19 cellular contexts compared by ENCODE assay signal in the genomic region with DNA sequence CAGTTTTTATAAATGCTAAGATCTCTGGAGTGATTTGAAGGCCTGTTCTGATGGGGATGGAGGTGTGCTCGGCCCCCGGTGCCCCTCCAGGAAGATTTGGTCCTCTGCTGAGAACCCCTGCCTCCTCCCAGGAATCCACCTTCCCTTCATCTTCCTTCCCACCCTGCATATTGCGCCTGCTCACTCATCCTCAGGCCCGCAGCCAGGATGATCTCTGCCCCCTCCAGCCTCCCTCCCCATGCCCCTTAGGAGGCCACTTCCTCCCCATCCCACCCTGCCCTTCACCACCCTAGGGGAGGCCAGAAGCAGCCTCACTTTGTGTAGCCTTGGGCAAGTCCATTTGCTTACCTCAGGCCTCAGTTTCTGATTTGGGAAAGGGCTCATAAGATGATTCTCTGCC. TPM values are rescaled to one million over a fixed set of nuclear protein-coding genes. Genes with fewer than 3 reads are reported as not detected.
DNase-seq lines count a peak whose midpoint lies in the region; ATAC-seq, FAIRE-seq and TF ChIP-seq lines count a peak whose summit lies in the region.
"Had no signal": no experiment of that assay in that cellular context is flagged by ENCODE, and none has a peak within 500 bp of the region (broad histone marks: within the 10 kb centered on the region; RNA-seq: fewer than 3 reads in every experiment).

No MANE protein-coding gene starts in this region.

- TF ChIP-seq POLR2A in A549 (IDR thresholded peaks at IDR 0.05; ENCODE audit: low read length) = no peak

- H3K9me3 Mint-ChIP-seq in Calu3 (ENCODE audit: low read depth, unreplicated experiment) = peaks cover 3% of the 10 kb centered on the region
- H3K9me3 Mint-ChIP-seq: CD8-positive, alpha-beta T cell; IgD-negative memory B cell had no signal

- BruUV-seq in Calu3 (replicated peaks; lab: Mats Ljungman, UMichigan) = no TSS peak

- TF ChIP-seq EP300 in A549 (IDR thresholded peaks at IDR 0.05) = no peak

- no peak for FAIRE-seq in A549 (lab: Jason Lieb, UNC)
- FAIRE-seq: GM12892, GM18507, GM19239 had no signal

- intact Hi-C loops in Calu3 (cut with micrococcal nuclease; ENCODE audit: unreplicated experiment) (no loop called here), tibial artery (cut with DNase I; ENCODE audit: low total_unique reads) (no loop called here)

- H3K4me1 Mint-ChIP-seq in Calu3 (ENCODE audit: low read depth, unreplicated experiment) (peaks cover 22% of the 10 kb centered on the region), T-helper 17 cell (peaks cover 16% of the 10 kb centered on the region)

- H3K27ac Mint-ChIP-seq in Calu3 (ENCODE audit: unreplicated experiment) (peak overlapping the region; percentile 49), T-helper 17 cell (peak overlapping the region; percentile 81)
- H3K27ac Mint-ChIP-seq: CD8-positive, alpha-beta T cell; T-cell had no signal

- H3K9me3 ChIP-seq in A549 = peaks cover 19% of the 10 kb centered on the region
- no peaks in the 10 kb centered on the region for H3K9me3 ChIP-seq in T-helper 17 cell (ENCODE audit: control insufficient read depth, low read length, poor library complexity, severe bottlenecking)
- peaks cover 6% of the 10 kb centered on the region for H3K9me3 ChIP-seq in neutrophil
- H3K9me3 ChIP-seq in tibial artery = no peaks in the 10 kb centered on the region

- POLR2A ChIA-PET in A549 (lab: Yijun Ruan, JAX) = no interaction called here

- H3K27me3 Mint-ChIP-seq in Calu3 (ENCODE audit: unreplicated experiment) = no peaks in the 10 kb centered on the region
- no peaks in the 10 kb centered on the region for H3K27me3 Mint-ChIP-seq in T-helper 17 cell
- H3K27me3 Mint-ChIP-seq: IgD-negative memory B cell, T-cell had no signal

- ATAC-seq in A549 = no peak
- ATAC-seq in T-helper 17 cell = no peak
- no peak for ATAC-seq in GM18519 (IDR thresholded peaks at IDR 0.05; ENCODE audit: low FRiP score, unreplicated experiment)
- no peak for ATAC-seq in GM19351 (IDR thresholded peaks at IDR 0.05; ENCODE audit: unreplicated experiment)
- ATAC-seq: CD8-positive, alpha-beta T cell; T-cell had no signal

- H3K36me3 ChIP-seq in neutrophil (peaks cover 75% of the 10 kb centered on the region), tibial artery (peaks cover 32 to 48% (median 39%) of the 10 kb centered on the region in 3 donors)

- no peak for TF ChIP-seq CTCF in A549 (IDR thresholded peaks at IDR 0.05)
- no peak for TF ChIP-seq CTCF in Calu3 (IDR thresholded peaks at IDR 0.05; ENCODE audit: unreplicated experiment)
- no peak for TF ChIP-seq CTCF in neutrophil (IDR thresholded peaks at IDR 0.05)
- TF ChIP-seq CTCF in tibial artery (IDR thresholded peaks at IDR 0.05) = no peak

- H3K27me3 ChIP-seq in neutrophil (no peaks in the 10 kb centered on the region), tibial artery (peaks cover 0 to 3% of the 10 kb centered on the region in 2 donors)

- H3K4me3 ChIP-seq in A549 (no peak overlapping the region), neutrophil (ENCODE audit: low read depth in 1 of 2, low read length in 1 of 2) (peak overlapping the region in 1 of 2 experiments; percentile 11), tibial artery (no peak overlapping the region)

- no peak for DNase-seq in A549 (ENCODE audit: low read depth in 1 of 2, low spot score in 1 of 2)
- no peak for DNase-seq in Calu3
- no peak for DNase-seq in T-helper 17 cell
- no peak for DNase-seq in tibial artery
- DNase-seq: CD8-positive, alpha-beta T cell; Karpas-422; MV-4-11; NCI-H1694 treated with DMSO at 0.1 percent for 48 hours; NCI-H446 treated with DMSO at 0.1 percent for 48 hours; NCI-H526 treated with DMSO at 0.1 percent for 48 hours; RPMI8226; T-cell had no signal

- H3K36me3 Mint-ChIP-seq in Calu3 (ENCODE audit: insufficient read depth, unreplicated experiment) (peaks cover 87% of the 10 kb centered on the region), T-helper 17 cell (ENCODE audit: low read depth) (peaks cover 9% of the 10 kb centered on the region)

- H3K4me1 ChIP-seq in A549 = peaks cover 15% of the 10 kb centered on the region
- peaks cover 63 to 76% of the 10 kb centered on the region in 2 experiments for H3K4me1 ChIP-seq in neutrophil (ENCODE audit: control insufficient read depth in 1 of 2, insufficient read depth in 1 of 2, low read depth in 1 of 2, low read length in 1 of 2)
- peaks cover 0 to 30% (median 16%) of the 10 kb centered on the region in 4 donors for H3K4me1 ChIP-seq in tibial artery

- TF ChIP-seq RAD21 in A549 (conservative IDR thresholded peaks at IDR 0.05 in 1 of 2, IDR thresholded peaks at IDR 0.05 in 1 of 2) = no peak

- CTCF ChIA-PET in A549 (lab: Yijun Ruan, JAX) (interaction anchor here (0.7 to 7.8 kb wide), 11 partner anchors 10 to 166 kb away, joined by 3 to 71 read pairs (median 3); partner anchors contain the start of gene QPCTL), Calu3 (lab: Charles Lee) (interaction anchor here (0.6 to 1.4 kb wide), 3 partner anchors 16 to 115 kb away, joined by 3 to 19 read pairs (median 4); no protein-coding TSS in a partner anchor)

- H3K4me3 Mint-ChIP-seq in Calu3 (ENCODE audit: low read depth, unreplicated experiment) = no peak overlapping the region
- H3K4me3 Mint-ChIP-seq in T-helper 17 cell = no peak overlapping the region
- H3K4me3 Mint-ChIP-seq: CD8-positive, alpha-beta T cell had no signal

- H3K27ac ChIP-seq in A549 = no peak overlapping the region
- H3K27ac ChIP-seq in neutrophil = peak overlapping the region; percentile 75
- peak overlapping the region in 1 of 2 donors; percentile 38 for H3K27ac ChIP-seq in tibial artery

- 90% methylated on average over 4 of the region's 4 CpGs for WGBS in A549 (ENCODE audit: missing lambda C conversion rate)

- H3K4me2 ChIP-seq in A549 = no peak overlapping the region

TF ChIP-seq in A549, 52 proteins besides CTCF, POLR2A, EP300 and RAD21:
- peak; percentile 9; the same call in 1 of the 3 replicates for TF ChIP-seq BCL3 (IDR thresholded peaks at IDR 0.05)
- no peak for TF ChIP-seq JUNB (IDR thresholded peaks at IDR 0.05)

RNA-seq across cellular contexts. Expression of gene VASP, which starts 19.7 kb away (rescaled TPM):
- 59.1 and 64.5 TPM in 2 replicates for polyA plus RNA-seq in A549 (2011; rRNA removed)
- polyA plus RNA-seq in A549 (2012; cell fraction: cytosol; rRNA removed) = 58.8 and 103 TPM in 2 replicates
- 93.7 and 118 TPM in 2 replicates for polyA plus RNA-seq in A549 (2012; cell fraction: nucleus; rRNA removed)
- polyA plus RNA-seq in A549 (2017; fragmentation: RNase III; extraction: RNeasy Plus Mini Kit Qiagen cat#74134 plus additional on column Dnase treatment) = 83.8 to 94.6 TPM (median 94.3 TPM) in 3 replicates
- 72.4 and 90.8 TPM in 2 replicates for polyA minus RNA-seq in A549 (2011; rRNA and poly(A)+ RNA removed)
- 194 and 219 TPM in 2 replicates for total RNA-seq in Calu3 (2022)
- 100 to 1,000 TPM in 1 of 2 donors, 10 to 100 TPM in 1; 99.7 to 101 TPM for total RNA-seq in T-helper 17 cell

RNA-seq across cellular contexts. Expression of gene PPM1N, which starts 28.7 kb away (rescaled TPM):
- 9.2 and 9.8 TPM in 2 replicates for polyA plus RNA-seq in A549 (2011; rRNA removed)
- 8.9 and 11.1 TPM in 2 replicates for polyA plus RNA-seq in A549 (2012; cell fraction: cytosol; rRNA removed)
- polyA plus RNA-seq in A549 (2012; cell fraction: nucleus; rRNA removed) = 6.6 TPM in 2 replicates
- 6.6 to 11.2 TPM (median 10.5 TPM) in 3 replicates for polyA plus RNA-seq in A549 (2017; fragmentation: RNase III; extraction: RNeasy Plus Mini Kit Qiagen cat#74134 plus additional on column Dnase treatment)
- polyA minus RNA-seq in A549 (2011; rRNA and poly(A)+ RNA removed) = 1.2 and 1.5 TPM in 2 replicates
- total RNA-seq in Calu3 (2022) = 5.0 and 6.8 TPM in 2 replicates
- 1 to 10 TPM; 3.8 to 8.5 TPM for total RNA-seq in T-helper 17 cell

RNA-seq across cellular contexts. Expression of gene RTN2, which starts 30.1 kb away (rescaled TPM):
- polyA plus RNA-seq in A549 (2011; rRNA removed) (4.7 and 5.3 TPM in 2 replicates), A549 (2017; fragmentation: RNase III; extraction: RNeasy Plus Mini Kit Qiagen cat#74134 plus additional on column Dnase treatment) (6.3 to 9.0 TPM (median 8.1 TPM) in 3 replicates)
- polyA plus RNA-seq in A549 (2012; cell fraction: cytosol; rRNA removed) = 4.7 and 7.4 TPM in 2 replicates
- 5.4 and 5.8 TPM in 2 replicates for polyA plus RNA-seq in A549 (2012; cell fraction: nucleus; rRNA removed)
- polyA minus RNA-seq in A549 (2011; rRNA and poly(A)+ RNA removed) = 6.7 and 10.8 TPM in 2 replicates
- total RNA-seq in Calu3 (2022) (5.7 and 7.2 TPM in 2 replicates), T-helper 17 cell (1 to 10 TPM; 2.3 to 6.2 TPM)

RNA-seq across cellular contexts. Expression of gene OPA3, which starts 57.6 kb away (rescaled TPM):
- polyA plus RNA-seq in A549 (2011; rRNA removed) = 21.8 and 29.1 TPM in 2 replicates
- polyA plus RNA-seq in A549 (2012; cell fraction: cytosol; rRNA removed) = 20.3 and 24.2 TPM in 2 replicates
- 16.1 and 21.2 TPM in 2 replicates for polyA plus RNA-seq in A549 (2012; cell fraction: nucleus; rRNA removed)
- polyA plus RNA-seq in A549 (2017; fragmentation: RNase III; extraction: RNeasy Plus Mini Kit Qiagen cat#74134 plus additional on column Dnase treatment) = 13.8 to 15.9 TPM (median 15.6 TPM) in 3 replicates
- 28.9 and 29.3 TPM in 2 replicates for polyA minus RNA-seq in A549 (2011; rRNA and poly(A)+ RNA removed)
- 14.2 and 17.1 TPM in 2 replicates for total RNA-seq in Calu3 (2022)
- total RNA-seq in T-helper 17 cell = 1 to 10 TPM; 8.3 to 9.4 TPM

RNA-seq across cellular contexts. Expression of gene FOSB, which starts 59.2 kb away (rescaled TPM):
- polyA plus RNA-seq in A549 (2011; rRNA removed) = 27.9 and 48.8 TPM in 2 replicates
- 90.2 and 102 TPM in 2 replicates for polyA plus RNA-seq in A549 (2012; cell fraction: cytosol; rRNA removed)
- polyA plus RNA-seq in A549 (2012; cell fraction: nucleus; rRNA removed) = 424 and 553 TPM in 2 replicates
- 0.57 to 0.65 TPM (median 0.58 TPM) in 3 replicates for polyA plus RNA-seq in A549 (2017; fragmentation: RNase III; extraction: RNeasy Plus Mini Kit Qiagen cat#74134 plus additional on column Dnase treatment)
- polyA minus RNA-seq in A549 (2011; rRNA and poly(A)+ RNA removed) = 82.7 and 141 TPM in 2 replicates
- 18.7 and 23.8 TPM in 2 replicates for total RNA-seq in Calu3 (2022)
- 1,000 to 10,000 TPM in 1 of 2 donors, 100 to 1,000 TPM in 1; 967 to 2,209 TPM for total RNA-seq in T-helper 17 cell
